In the genomic region with DNA sequence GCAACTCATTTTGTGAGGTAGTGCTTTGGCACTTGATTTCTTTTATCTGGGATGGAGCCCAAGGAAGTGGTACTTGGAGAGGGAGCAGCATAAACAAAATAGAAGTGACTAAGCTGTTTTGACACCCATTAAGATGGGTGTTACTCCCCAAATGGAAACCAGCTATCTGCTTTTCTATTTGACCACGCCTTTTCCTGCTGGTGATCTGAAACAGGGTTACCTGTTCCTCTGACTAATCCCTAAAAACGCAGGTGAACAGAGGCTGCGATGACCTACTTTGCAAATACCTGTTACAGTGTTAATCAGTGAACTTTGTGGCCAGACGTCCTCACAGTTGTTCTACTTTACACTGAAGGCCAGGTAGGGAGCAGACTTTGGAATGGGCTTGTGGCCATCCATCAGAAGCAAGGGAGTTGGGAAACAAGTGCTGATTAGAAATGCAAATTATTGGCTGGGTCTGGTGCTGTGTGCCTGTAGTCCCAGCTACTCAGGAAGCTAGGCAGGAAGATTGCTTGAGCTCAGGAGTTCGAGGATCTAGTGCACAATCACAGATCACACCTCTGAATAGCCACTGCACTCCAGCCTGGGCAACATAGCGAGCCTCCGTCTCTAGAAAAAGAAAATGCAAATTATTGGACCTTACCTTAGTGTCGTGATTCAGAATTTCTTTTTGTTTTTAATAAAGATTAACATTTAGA, we compare ENCODE assay signal across 19 cellular contexts. TPM values are rescaled to one million over a fixed set of nuclear protein-coding genes. Genes with fewer than 3 reads are reported as not detected.
DNase-seq lines count a peak whose midpoint lies in the region; ATAC-seq, FAIRE-seq and TF ChIP-seq lines count a peak whose summit lies in the region.
"Had no signal": no experiment of that assay in that cellular context is flagged by ENCODE, and none has a peak within 500 bp of the region (broad histone marks: within the 10 kb centered on the region; RNA-seq: fewer than 3 reads in every experiment).

No MANE protein-coding gene starts in this region.

- H3K9ac ChIP-seq in HCT116 (ENCODE audit: low read length) (no peak overlapping the region), K562 (ENCODE audit: insufficient read depth in 1 of 2, low read depth in 2 of 2, low read length in 2 of 2) (no peak overlapping the region)
- H3K9ac ChIP-seq: neural progenitor cell had no signal

- no peak for TF ChIP-seq CTCF in HCT116 (IDR thresholded peaks at IDR 0.05 in 2 of 3, conservative IDR thresholded peaks at IDR 0.05 in 1 of 3; ENCODE audit: borderline replicate concordance in 1 of 3, insufficient read depth in 1 of 3, low read depth in 2 of 3, low read length in 2 of 3)
- TF ChIP-seq CTCF in K562 (IDR thresholded peaks at IDR 0.05 in 2 of 3, conservative IDR thresholded peaks at IDR 0.05 in 1 of 3; ENCODE audit: insufficient read depth in 2 of 3, low read depth in 1 of 3, low read length in 3 of 3) = no peak
- no peak for TF ChIP-seq CTCF in gastroesophageal sphincter (IDR thresholded peaks at IDR 0.05)

- H3K9me3 ChIP-seq in HCT116 (ENCODE audit: control insufficient read depth in 1 of 2, insufficient read depth in 1 of 2, low read depth in 1 of 2, low read length in 2 of 2) = peaks cover 7 to 9% of the 10 kb centered on the region in 2 experiments; a peak in 2 of 4 replicates
- H3K9me3 ChIP-seq in K562 (replicated peaks; ENCODE audit: control insufficient read depth, insufficient read depth, low read depth, low read length) = no peaks in the 10 kb centered on the region; the same call in 1 of the 2 replicates
- no peaks in the 10 kb centered on the region for H3K9me3 ChIP-seq in gastroesophageal sphincter

- H2AFZ ChIP-seq in HCT116 (ENCODE audit: low read depth, low read length, poor library complexity, severe bottlenecking) (peak overlapping the region; percentile 27), K562 (ENCODE audit: low read depth, low read length) (peak overlapping the region; percentile 74)
- H2AFZ ChIP-seq: neural progenitor cell had no signal

- peaks cover 3% of the 10 kb centered on the region for H3K9me1 ChIP-seq in K562 (ENCODE audit: control insufficient read depth, insufficient read depth, low read length)

- no peak for DNase-seq in HCT116 (ENCODE audit: low read depth, low spot score)
- peak in 2 of 4 experiments; percentile 19 to 23 for DNase-seq in K562 (ENCODE audit: extremely low read depth in 1 of 4, low spot score in 3 of 4)
- DNase-seq in stromal cell of bone marrow (ENCODE audit: low read depth) = peak; percentile 74
- no peak for DNase-seq in dermis blood vessel endothelial cell
- DNase-seq in effector CD4-positive, alpha-beta T cell = no peak
- no peak for DNase-seq in ecto neural progenitor cell (ENCODE audit: low spot score)
- no peak for DNase-seq in activated T-cell treated with anti-CD3 and anti-CD28 coated beads for 4 hours
- DNase-seq: activated CD4-positive, alpha-beta T cell treated with anti-CD3 and anti-CD28 coated beads for 4 hours; activated CD8-positive, alpha-beta memory T cell treated with anti-CD3 and anti-CD28 coated beads, Interleukin-2, amount 50 U/mL, for 4 hours; activated naive CD4-positive, alpha-beta T cell treated with anti-CD3 and anti-CD28 coated beads for 36 hours; brain microvascular endothelial cell; DMS53; GOT3; NCI-H1105; retina; SIG-M5; T-helper 9 cell had no signal

- no peaks in the 10 kb centered on the region for H3K36me3 ChIP-seq in HCT116 (ENCODE audit: control insufficient read depth in 1 of 2, insufficient read depth in 2 of 2, low read length in 2 of 2)
- H3K36me3 ChIP-seq in K562 (ENCODE audit: control insufficient read depth, insufficient read depth, low read length) = no peaks in the 10 kb centered on the region
- H3K36me3 ChIP-seq in gastroesophageal sphincter = no peaks in the 10 kb centered on the region
- H3K36me3 ChIP-seq: brain microvascular endothelial cell, neural progenitor cell had no signal

- ATAC-seq in HCT116 (no peak), K562 (peak; percentile 68), gastroesophageal sphincter (no peak)

- FAIRE-seq in K562 (lab: Jason Lieb, UNC) = peak; percentile 72

- H3K9me2 ChIP-seq in HCT116 (ENCODE audit: insufficient read depth) = no peaks in the 10 kb centered on the region

- CTCF ChIA-PET in HCT116 (lab: Charles Lee) = no interaction called here
- CTCF ChIA-PET in K562 (lab: Yijun Ruan, JAX; ENCODE audit: low intra/inter-chr PET ratio) = no interaction called here

- WGBS in K562 (ENCODE audit: insufficient coverage, low coverage, missing lambda C conversion rate) = 34% methylated on average over 8 of the region's 8 CpGs
- 69 to 78% methylated on average over 4 to 6 of the region's 8 CpGs for WGBS in gastroesophageal sphincter (ENCODE audit: low coverage in 1 of 2), 2 donors

- H3K27me3 ChIP-seq in HCT116 (ENCODE audit: insufficient read depth, low read length) (no peaks in the 10 kb centered on the region), K562 (ENCODE audit: control insufficient read depth in 2 of 2, insufficient read depth in 2 of 2, low read length in 2 of 2) (no peaks in the 10 kb centered on the region), gastroesophageal sphincter (no peaks in the 10 kb centered on the region)
- H3K27me3 ChIP-seq: brain microvascular endothelial cell, neural progenitor cell had no signal

- H3K27ac ChIP-seq in HCT116 (ENCODE audit: low read depth, low read length) = no peak overlapping the region
- no peak overlapping the region; the same call in 2 of the 3 replicates for H3K27ac ChIP-seq in K562 (ENCODE audit: extremely low read depth, low read depth, low read length)
- peak overlapping the region in 3 of 4 donors; percentile 73 to 90 (median 90) for H3K27ac ChIP-seq in gastroesophageal sphincter
- H3K27ac ChIP-seq: brain microvascular endothelial cell, neural progenitor cell had no signal

- TF ChIP-seq RAD21 in HCT116 (IDR thresholded peaks at IDR 0.05; ENCODE audit: low read depth) (no peak), K562 (CRISPR knock-in tag; conservative IDR thresholded peaks at IDR 0.05 in 1 of 2, IDR thresholded peaks at IDR 0.05 in 1 of 2) (no peak)

- H3K79me2 ChIP-seq in HCT116 (ENCODE audit: insufficient read depth, low read length) = no peaks in the 10 kb centered on the region
- no peaks in the 10 kb centered on the region for H3K79me2 ChIP-seq in K562 (ENCODE audit: control insufficient read depth, insufficient read depth, low read length)

- H3K4me2 ChIP-seq in HCT116 (ENCODE audit: low read length) (peak overlapping the region; percentile 32), K562 (ENCODE audit: insufficient read depth, low read length) (peak overlapping the region; percentile 39; the same call in 1 of the 2 replicates)
- H3K4me2 ChIP-seq: neural progenitor cell had no signal

- in situ Hi-C loops in K562 (cut with MboI) = no loop called here

- BruUV-seq in HCT116 (replicated peaks; lab: Mats Ljungman, UMichigan) (no TSS peak), K562 (replicated peaks; lab: Mats Ljungman, UMichigan) (no TSS peak)

- POLR2A ChIA-PET in HCT116 (lab: Charles Lee) (no interaction called here), K562 (lab: Yijun Ruan, JAX) (interaction anchor here (0.7 kb wide), 1 partner anchor 11 kb away, joined by 4 read pairs; no protein-coding TSS in a partner anchor)

- intact Hi-C loops in HCT116 (cut with micrococcal nuclease) (no loop called here), K562 (cut with micrococcal nuclease) (no loop called here)

- TF ChIP-seq POLR2A in HCT116 (IDR thresholded peaks at IDR 0.05; ENCODE audit: borderline replicate concordance, extremely low read depth, insufficient read depth, insufficient read length) (no peak), K562 (conservative IDR thresholded peaks at IDR 0.05) (no peak), gastroesophageal sphincter (IDR thresholded peaks at IDR 0.05) (no peak)

- TF ChIP-seq EP300 in K562 (IDR thresholded peaks at IDR 0.05; ENCODE audit: low read length) (no peak), gastroesophageal sphincter (IDR thresholded peaks at IDR 0.05) (no peak)

- H4K20me1 ChIP-seq in HCT116 (ENCODE audit: insufficient read depth) = no peaks in the 10 kb centered on the region
- no peaks in the 10 kb centered on the region for H4K20me1 ChIP-seq in K562 (replicated peaks; ENCODE audit: control insufficient read depth, insufficient read depth, low read length)

- RAD21 ChIA-PET in HCT116 (lab: Charles Lee; ENCODE audit: low non-redundant PET in 1 of 2, low total read pairs in 2 of 2, uncharacterized antibody in 2 of 2, unreplicated experiment in 2 of 2) = no interaction called here

- H3K4me1 ChIP-seq in HCT116 (ENCODE audit: control insufficient read depth in 1 of 2, insufficient read depth in 2 of 2, low read length in 2 of 2) = peaks cover 13 to 38% of the 10 kb centered on the region in 2 experiments; a peak in 3 of 4 replicates
- H3K4me1 ChIP-seq in K562 (replicated peaks in 1 of 2; ENCODE audit: control insufficient read depth in 2 of 2, insufficient read depth in 2 of 2, low read length in 2 of 2) = peaks cover 6 to 8% of the 10 kb centered on the region in 2 experiments; a peak in 3 of 5 replicates
- peaks cover 6 to 67% (median 27%) of the 10 kb centered on the region in 3 donors for H3K4me1 ChIP-seq in gastroesophageal sphincter

- no peak overlapping the region for H3K4me3 ChIP-seq in HCT116 (replicated peaks in 1 of 2; ENCODE audit: low read depth in 1 of 2, low read length in 2 of 2)
- no peak overlapping the region for H3K4me3 ChIP-seq in K562
- H3K4me3 ChIP-seq in gastroesophageal sphincter = no peak overlapping the region
- H3K4me3 ChIP-seq: neural progenitor cell had no signal

TF ChIP-seq in K562, 482 proteins besides CTCF, POLR2A, EP300 and RAD21 (continues in another document):
- no peak for TF ChIP-seq ZNF436 (CRISPR knock-in tag; IDR thresholded peaks at IDR 0.05)

RNA-seq across cellular contexts. Expression of gene HECTD1, which starts 58.3 kb away (rescaled TPM):
- 160 TPM for total RNA-seq in HCT116 (2021; ENCODE audit: unreplicated experiment)
- 68.8 and 71.3 TPM in 2 replicates for polyA plus RNA-seq in HCT116 (2012)
- 177 and 415 TPM in 2 replicates for total RNA-seq in K562 (2011; cell fraction: chromatin; rRNA removed; ENCODE audit: low replicate concordance)
- 74.5 and 93.7 TPM in 2 replicates for total RNA-seq in K562 (2011; cell fraction: nucleolus; rRNA removed)
- total RNA-seq in K562 (2011; cell fraction: nucleoplasm; rRNA removed) = 146 and 178 TPM in 2 replicates
- total RNA-seq in K562 (2014; rRNA removed) = 78.1 and 78.8 TPM in 2 replicates
- 111 and 118 TPM in 2 replicates for total RNA-seq in K562 (2014; rRNA removed; fragmentation: Illumina TruSeq; extraction: Trizol)
- 101 and 107 TPM in 2 replicates for total RNA-seq in K562 (2015; rRNA removed; fragmentation: Illumina TruSeq; extraction: Trizol)
- total RNA-seq in K562 (2021) = 90.4 and 90.9 TPM in 2 replicates
- 91.9 and 96.3 TPM in 2 replicates for polyA plus RNA-seq in K562 (2011; rRNA removed)
- 33.4 and 48.7 TPM in 2 replicates for polyA plus RNA-seq in K562 (2011; cell fraction: cytosol; rRNA removed)
- polyA plus RNA-seq in K562 (2011; cell fraction: nucleus; rRNA removed) = 139 and 144 TPM in 2 replicates
- 50.0 and 52.2 TPM in 2 replicates for polyA plus RNA-seq in K562 (2012)
- 56.5 and 62.8 TPM in 2 replicates for polyA plus RNA-seq in K562 (2014; fragmentation: Illumina TruSeq; extraction: Trizol)
- 10 to 100 TPM; 27.9 to 37.2 TPM for polyA plus RNA-seq in K562 (2014; fragmentation: Nextera tagmentation; extraction: Ambion mirVana)
- polyA plus RNA-seq in K562 (2014; rRNA removed) = 47.9 and 48.0 TPM in 2 replicates
- polyA minus RNA-seq in K562 (2011; rRNA and poly(A)+ RNA removed) = 333 and 390 TPM in 2 replicates
- polyA minus RNA-seq in K562 (2011; cell fraction: cytosol; rRNA and poly(A)+ RNA removed) = 93.5 and 122 TPM in 2 replicates
- polyA minus RNA-seq in K562 (2011; cell fraction: nucleus; rRNA and poly(A)+ RNA removed) = 108 and 146 TPM in 2 replicates
- total RNA-seq in gastroesophageal sphincter = 100 to 1,000 TPM; 185 to 287 (median 208) TPM
- 303 and 339 TPM in 2 replicates for total RNA-seq in dermis blood vessel endothelial cell

Comparison
In these comparisons a context has a peak if more than half of its experiments do, and no peak if none do; other contexts are left out.
1. H3K27ac ChIP-seq: peak in gastroesophageal sphincter (3 of 4); none in HCT116 (single experiment) and K562 (single experiment).